ENCODE assay signal across 17 cellular contexts in genomic region chr14:65277580-65278270, GRCh38.
DNase-seq lines count a peak whose midpoint lies in the region; TF ChIP-seq lines count a peak whose summit lies in the region.
"Had no signal": no experiment of that assay in that cellular context is flagged by ENCODE, and none has a peak within 500 bp of the region (broad histone marks: within the 10 kb centered on the region; RNA-seq: fewer than 3 reads in every experiment).

No MANE protein-coding gene starts in this region.

- TF ChIP-seq CTCF in tibial nerve (IDR thresholded peaks at IDR 0.05) (no peak), lower leg skin (IDR thresholded peaks at IDR 0.05) (no peak), tibial artery (IDR thresholded peaks at IDR 0.05) (no peak)

- H3K36me3 ChIP-seq in tibial nerve, result no peaks in the 10 kb centered on the region
- no peaks in the 10 kb centered on the region for H3K36me3 ChIP-seq in tibial artery
- H3K36me3 ChIP-seq: heart left ventricle, upper lobe of left lung had no signal

- H3K27me3 ChIP-seq in tibial nerve, result no peaks in the 10 kb centered on the region
- H3K27me3 ChIP-seq in tibial artery, result no peaks in the 10 kb centered on the region
- H3K27me3 ChIP-seq: heart left ventricle, upper lobe of left lung had no signal

- TF ChIP-seq EP300 in tibial nerve (IDR thresholded peaks at IDR 0.05), result no peak

- H3K27ac ChIP-seq in angular gyrus (ENCODE audit: low read depth, low read length) (peak overlapping the region; percentile 97), tibial nerve (peak overlapping the region in 3 of 4 donors; percentile 36 to 83 (median 72)), tibial artery (no peak overlapping the region)
- H3K27ac ChIP-seq: heart left ventricle, upper lobe of left lung had no signal

- H3K4me3 ChIP-seq in tibial nerve, result no peak overlapping the region
- no peak overlapping the region for H3K4me3 ChIP-seq in lower leg skin (ENCODE audit: low read depth, poor library complexity, severe bottlenecking)
- H3K4me3 ChIP-seq in tibial artery, result no peak overlapping the region
- H3K4me3 ChIP-seq: heart left ventricle, upper lobe of left lung had no signal

- WGBS in tibial nerve, 2 donors, result 36% methylated on average over 6 of the region's 6 CpGs
- 76 to 85% methylated on average over 6 of the region's 6 CpGs for WGBS in lower leg skin, 2 donors

- peak; percentile 81 for DNase-seq in OCI-M1 (lab: John Stamatoyannopoulos, UW)
- peak; percentile 54 for DNase-seq in midbrain (lab: John Stamatoyannopoulos, UW)
- no peak for DNase-seq in tibial nerve (ENCODE audit: low spot score in 2 of 2)
- no peak for DNase-seq in lower leg skin (ENCODE audit: low spot score in 2 of 2)
- no peak for DNase-seq in tibial artery
- no peak for DNase-seq in activated CD4-positive, alpha-beta T cell treated with anti-CD3 and anti-CD28 coated beads, Interleukin-2, amount 50 U/mL, for 1 hour
- DNase-seq: activated gamma-delta T cell treated with Interleukin-2 at 50 U/mL for 16 hours; Caco-2; cerebellar nuclear complex; heart left ventricle; NCI-H1092 treated with DMSO at 0.1 percent for 48 hours; NCI-H510A; SIG-M5; stimulated activated naive CD4-positive, alpha-beta T cell treated with Interleukin-2 at 50 U/mL for 16 hours; T-helper 9 cell; upper lobe of left lung had no signal

- no peaks in the 10 kb centered on the region for H3K9me3 ChIP-seq in tibial nerve
- H3K9me3 ChIP-seq in tibial artery, result no peaks in the 10 kb centered on the region
- H3K9me3 ChIP-seq: heart left ventricle, upper lobe of left lung had no signal

- TF ChIP-seq POLR2A in tibial nerve (IDR thresholded peaks at IDR 0.05) (no peak), lower leg skin (IDR thresholded peaks at IDR 0.05) (no peak)

- peaks cover 0 to 21% (median 7%) of the 10 kb centered on the region in 4 donors for H3K4me1 ChIP-seq in tibial nerve
- H3K4me1 ChIP-seq in tibial artery, result peaks cover 0 to 3% (median under 1%) of the 10 kb centered on the region in 4 donors

- intact Hi-C loops in lower leg skin (cut with DNase I; ENCODE audit: low total_unique reads) (no loop called here), tibial artery (cut with DNase I; ENCODE audit: low total_unique reads) (no loop called here)

Comparison
In these comparisons a context has a peak if more than half of its experiments do, and no peak if none do; other contexts are left out.
1. DNase-seq: peak in OCI-M1 (single experiment) and midbrain (single experiment); none in tibial nerve (0 of 2), lower leg skin (0 of 2), tibial artery (0 of 2) and activated CD4-positive, alpha-beta T cell treated with anti-CD3 and anti-CD28 coated beads, Interleukin-2, amount 50 U/mL, for 1 hour (single experiment).
2. H3K27ac ChIP-seq: peak in angular gyrus (single experiment) and tibial nerve (3 of 4); none in tibial artery (0 of 2).